In genomic region chr19:44499962-44500949, GRCh38 we compare ENCODE assay signal across 1 cellular context.
TF ChIP-seq lines count a peak whose summit lies in the region.

Gene ZNF180, minus strand, starts transcription at chr19:44500522. Its CDS starts 3,188 bp downstream, at chr19:44497334.

TF ChIP-seq in HepG2, 621 proteins besides CTCF, POLR2A, EP300 and RAD21 (continued from another document):
- no peak for TF ChIP-seq NONO (IDR thresholded peaks at IDR 0.05)
- peak; percentile 96 for TF ChIP-seq NONO (CRISPR knock-in tag; conservative IDR thresholded peaks at IDR 0.05)
- TF ChIP-seq RBFOX2 (IDR thresholded peaks at IDR 0.05; ENCODE audit: low read depth, low read length), result peak; percentile 96
- TF ChIP-seq GABPA (IDR thresholded peaks at IDR 0.05; ENCODE audit: low read depth, low read length), result peak; percentile 85
- peak; percentile 98 for TF ChIP-seq GABPA (CRISPR knock-in tag; IDR thresholded peaks at IDR 0.05; ENCODE audit: low read depth)
- TF ChIP-seq BCLAF1 (IDR thresholded peaks at IDR 0.05), result no peak
- peak; percentile 44 for TF ChIP-seq LBX2 (CRISPR knock-in tag; IDR thresholded peaks at IDR 0.05; ENCODE audit: borderline replicate concordance)
- peak; percentile 63 for TF ChIP-seq ZHX1 (CRISPR knock-in tag; IDR thresholded peaks at IDR 0.05; ENCODE audit: low read depth)
- peak; percentile 88 for TF ChIP-seq PRDM10 (CRISPR knock-in tag; IDR thresholded peaks at IDR 0.05; ENCODE audit: low read depth)
